ENCODE assay signal across 21 cellular contexts in genomic region chrX:13226214-13226613, GRCh38.
"Had no signal": no experiment of that assay in that cellular context is flagged by ENCODE, and none has a peak within 500 bp of the region (broad histone marks: within the 10 kb centered on the region; RNA-seq: fewer than 3 reads in every experiment).

No MANE protein-coding gene starts in this region.

- FAIRE-seq: endothelial cell of umbilical vein, keratinocyte had no signal

- DNase-seq: colonic mucosa; dermis blood vessel endothelial cell; effector CD4-positive, alpha-beta T cell; endodermal cell; erythroblast; foreskin keratinocyte; immature natural killer cell; left ventricle myocardium inferior; lower lobe of right lung; midbrain; naive B cell; psoas muscle; retina; stimulated activated CD4-positive, alpha-beta T cell treated with anti-CD3 and anti-CD28 coated beads, Interleukin-2, amount 100 ng/mL, for 24 hours; stimulated activated CD4-positive, alpha-beta T cell treated with anti-CD3 and anti-CD28 coated beads, Interleukin-4, amount 100 ng/mL, for 4 hours; stimulated activated naive B cell treated with anti-CD40 and anti-IgM and Interleukin-4, amounts not matched to agents 10 μg/mL and 1 μg/mL and 100 μg/mL, for 72 hours; stimulated activated naive CD8-positive, alpha-beta T cell treated with anti-CD3 and anti-CD28 coated beads, Interleukin-15, amount 100 ng/mL, for 72 hours; testis had no signal

- ATAC-seq: foreskin keratinocyte; lower lobe of right lung; psoas muscle; sciatic nerve; stimulated activated naive B cell treated with anti-CD40 and anti-IgM and Interleukin-4, amounts not matched to agents 10 μg/mL and 1 μg/mL and 100 μg/mL, for 72 hours; stimulated activated naive CD8-positive, alpha-beta T cell treated with anti-CD3 and anti-CD28 coated beads, Interleukin-15, amount 100 ng/mL, for 72 hours had no signal
